In the genomic region with DNA sequence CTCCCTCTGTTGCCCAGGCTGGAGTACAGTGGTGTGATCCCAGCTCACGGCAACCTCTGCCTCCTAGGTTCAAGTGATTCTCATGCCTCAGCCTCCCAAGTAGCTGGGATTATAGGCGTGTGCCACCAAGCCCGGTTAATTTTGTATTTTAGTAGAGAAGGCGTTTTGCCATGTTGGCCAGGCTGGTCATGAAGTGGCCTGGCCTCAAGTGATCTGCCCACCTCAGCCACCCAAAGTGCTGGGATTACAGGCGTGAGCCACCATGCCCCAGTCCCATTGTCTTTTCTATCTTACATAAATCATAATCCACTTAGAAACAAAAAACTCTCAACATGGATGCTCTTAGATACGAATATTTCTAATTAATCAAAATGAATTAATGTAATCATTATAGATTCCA, we compare ENCODE assay signal across 4 cellular contexts. TPM values are rescaled to one million over a fixed set of nuclear protein-coding genes. Genes with fewer than 3 reads are reported as not detected.
"Had no signal": no experiment of that assay in that cellular context is flagged by ENCODE, and none has a peak within 500 bp of the region (broad histone marks: within the 10 kb centered on the region; RNA-seq: fewer than 3 reads in every experiment).

No MANE protein-coding gene starts in this region.

RNA-seq across cellular contexts. Expression of a gene that starts 51.9 kb away (rescaled TPM):
- total RNA-seq: activated B cell treated with CpG ODN at 0.5 μM for 24 hours; activated T-helper 2 cell treated with anti-CD3 and anti-CD28 coated beads, Interferon-gamma antibody, Interleukin-2, Interleukin-4, amounts not matched to agents 10 μg/mL and 5 μg/mL and 100 μg/mL, durations not matched to agents 14 hours and 24 hours and 36 hours; myocyte; osteocyte had no signal
